Comparison of ENCODE assay signal across 10 cellular contexts in the genomic region with DNA sequence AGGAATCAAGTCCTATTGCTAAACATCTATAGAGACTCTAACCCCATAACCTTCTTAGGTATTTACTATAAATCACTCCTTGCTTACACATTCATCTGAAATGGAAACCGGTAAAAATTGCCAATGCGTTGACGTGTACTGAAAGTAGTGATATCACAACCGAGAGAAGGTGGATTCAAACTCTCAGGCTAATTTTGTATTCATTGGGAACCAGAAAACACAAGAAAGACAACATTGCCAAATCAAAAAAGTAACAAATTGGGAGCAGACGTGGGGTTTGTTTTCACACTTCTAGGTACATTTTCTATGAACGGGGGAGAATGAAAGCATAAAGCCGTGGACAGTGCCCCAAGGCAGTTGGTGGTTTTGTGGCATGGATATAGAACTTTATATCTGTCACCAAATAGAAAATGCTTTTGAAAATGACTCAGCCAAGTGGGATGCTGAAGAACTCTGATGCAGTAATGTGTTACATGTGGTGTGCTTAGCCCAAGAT.
DNase-seq lines count a peak whose midpoint lies in the region; ATAC-seq, FAIRE-seq and TF ChIP-seq lines count a peak whose summit lies in the region.
"Had no signal": no experiment of that assay in that cellular context is flagged by ENCODE, and none has a peak within 500 bp of the region (broad histone marks: within the 10 kb centered on the region; RNA-seq: fewer than 3 reads in every experiment).

No MANE protein-coding gene starts in this region.

- H3K36me3 Mint-ChIP-seq in astrocyte (ENCODE audit: low read depth, unreplicated experiment): no peaks in the 10 kb centered on the region

- no peaks in the 10 kb centered on the region for H3K27me3 ChIP-seq in astrocyte (ENCODE audit: insufficient read depth, low read length)

- peak; percentile 73 to 80 for ATAC-seq in activated CD4-positive, CD25-positive, alpha-beta regulatory T cell treated with anti-CD3 and anti-CD28 coated beads, Interleukin-2, amount 50 U/mL, for 24 hours
- ATAC-seq in HG03159 (IDR thresholded peaks at IDR 0.05; ENCODE audit: unreplicated experiment): peak; percentile 57

- H3K4me1 Mint-ChIP-seq in astrocyte (ENCODE audit: low read depth, unreplicated experiment): peaks cover 9% of the 10 kb centered on the region

- no peak overlapping the region for H3K27ac Mint-ChIP-seq in astrocyte (ENCODE audit: unreplicated experiment)

- H4K20me1 ChIP-seq in astrocyte (ENCODE audit: insufficient read depth, low read length): no peaks in the 10 kb centered on the region

- peak overlapping the region; percentile 17 for H3K9ac ChIP-seq in astrocyte (ENCODE audit: low read length)

- H3K4me3 ChIP-seq in astrocyte (ENCODE audit: insufficient read depth, low read depth, low read length): no peak overlapping the region

- FAIRE-seq in astrocyte (lab: Jason Lieb, UNC): peak; percentile 71

- no peak for TF ChIP-seq CTCF in astrocyte (IDR thresholded peaks at IDR 0.05; ENCODE audit: insufficient read depth, low read depth, low read length)
- no peak for TF ChIP-seq CTCF in GM20000 (IDR thresholded peaks at IDR 0.05; ENCODE audit: extremely low read depth, missing control alignments)

- no peaks in the 10 kb centered on the region for H3K79me2 ChIP-seq in astrocyte (ENCODE audit: insufficient read depth, low read length)

- no peak overlapping the region for H2AFZ ChIP-seq in astrocyte (ENCODE audit: low read depth, low read length)

- H3K9me3 Mint-ChIP-seq in astrocyte (ENCODE audit: unreplicated experiment): no peaks in the 10 kb centered on the region

- no peaks in the 10 kb centered on the region for H3K9me3 ChIP-seq in astrocyte (ENCODE audit: insufficient read depth, low read depth, low read length)

- H3K4me1 ChIP-seq in astrocyte (ENCODE audit: insufficient read depth, low read length): peaks cover 7% of the 10 kb centered on the region

- H3K36me3 ChIP-seq in astrocyte (ENCODE audit: insufficient read depth, low read length): peaks cover 11% of the 10 kb centered on the region

- DNase-seq in activated CD4-positive, CD25-positive, alpha-beta regulatory T cell (lab: John Stamatoyannopoulos, UW): no peak
- DNase-seq in astrocyte (ENCODE audit: low read depth) (peak; percentile 80), NCI-H748 (lab: John Stamatoyannopoulos, UW; ENCODE audit: unreplicated experiment) (no peak), GM20000 (ENCODE audit: low spot score) (no peak), OCI-M1 (lab: John Stamatoyannopoulos, UW) (no peak)
- peak; percentile 10 for DNase-seq in stimulated activated CD8-positive, alpha-beta memory T cell treated with anti-CD3 and anti-CD28 coated beads, Interleukin-12 subunit alpha, Interleukin-12 subunit beta, amount 100 ng/mL, for 24 hours (ENCODE audit: extremely low read depth)
- DNase-seq: NCI-H1092 had no signal

- H3K27me3 Mint-ChIP-seq in astrocyte (ENCODE audit: low read depth, unreplicated experiment): no peaks in the 10 kb centered on the region

- peak overlapping the region; percentile 28 for H3K27ac ChIP-seq in astrocyte (ENCODE audit: low read depth, low read length)
- H3K27ac ChIP-seq: 22Rv1 had no signal

- no peak overlapping the region for H3K4me3 Mint-ChIP-seq in astrocyte (ENCODE audit: unreplicated experiment)

- H3K4me2 ChIP-seq in astrocyte (ENCODE audit: low read length): peak overlapping the region; percentile 67

Comparison
In these comparisons a context has a peak if more than half of its experiments do, and no peak if none do; other contexts are left out.
1. DNase-seq: peak in astrocyte (single experiment) and stimulated activated CD8-positive, alpha-beta memory T cell treated with anti-CD3 and anti-CD28 coated beads, Interleukin-12 subunit alpha, Interleukin-12 subunit beta, amount 100 ng/mL, for 24 hours (single experiment); none in activated CD4-positive, CD25-positive, alpha-beta regulatory T cell (0 of 4), NCI-H748 (single experiment), GM20000 (single experiment) and OCI-M1 (single experiment).